1 cellular context compared by ENCODE assay signal in the genomic region with DNA sequence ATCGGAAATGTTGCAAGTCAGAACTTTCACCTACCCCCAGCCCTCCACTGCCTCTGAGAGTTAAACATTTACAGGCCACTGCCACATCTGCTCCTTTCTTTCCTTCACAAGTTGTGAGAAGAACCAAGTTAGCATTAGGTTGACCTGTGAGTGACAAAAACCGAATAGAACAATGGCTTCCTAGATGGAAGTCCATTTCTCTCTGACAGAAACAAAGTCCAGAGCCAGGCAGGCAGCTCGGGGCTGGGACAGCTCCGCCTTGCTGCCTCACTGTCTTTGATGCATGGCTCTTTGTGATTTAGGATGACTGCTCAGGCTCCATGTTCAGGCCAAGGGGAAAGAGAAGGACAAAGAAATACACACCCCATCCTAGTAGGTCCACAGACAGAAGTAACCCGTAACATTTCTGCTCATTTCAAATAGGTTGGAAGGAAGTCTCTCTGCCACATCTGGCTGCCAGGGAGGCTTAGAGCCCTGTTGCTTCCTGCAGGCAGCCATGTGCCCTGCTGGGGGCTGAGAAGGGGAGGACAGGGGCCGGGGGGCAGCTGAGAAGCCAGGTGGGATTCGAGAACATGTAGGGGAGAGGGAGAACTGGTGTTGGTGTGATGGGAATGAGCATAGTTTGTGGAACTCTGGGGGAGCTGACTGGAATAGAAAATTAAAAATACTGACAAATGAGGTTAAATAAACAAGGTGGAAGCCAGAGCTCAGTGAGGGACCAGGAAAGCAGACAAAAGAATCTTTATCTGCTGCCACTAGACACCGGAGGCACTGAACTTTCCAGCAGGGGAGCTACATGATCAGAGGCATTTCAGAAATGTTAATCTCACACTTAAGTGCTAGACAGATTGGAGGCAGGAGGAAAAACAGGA.
TF ChIP-seq lines count a peak whose summit lies in the region.

No MANE protein-coding gene starts in this region.

TF ChIP-seq in SK-N-SH, 30 proteins besides CTCF, POLR2A, EP300 and RAD21 (continued from another document):
- TF ChIP-seq USF2 (IDR thresholded peaks at IDR 0.05; ENCODE audit: borderline replicate concordance, low read depth, low read length), result no peak
- no peak for TF ChIP-seq TEAD4 (IDR thresholded peaks at IDR 0.05; ENCODE audit: borderline replicate concordance, insufficient read depth)
